ENCODE assay signal across 20 cellular contexts in the genomic region with DNA sequence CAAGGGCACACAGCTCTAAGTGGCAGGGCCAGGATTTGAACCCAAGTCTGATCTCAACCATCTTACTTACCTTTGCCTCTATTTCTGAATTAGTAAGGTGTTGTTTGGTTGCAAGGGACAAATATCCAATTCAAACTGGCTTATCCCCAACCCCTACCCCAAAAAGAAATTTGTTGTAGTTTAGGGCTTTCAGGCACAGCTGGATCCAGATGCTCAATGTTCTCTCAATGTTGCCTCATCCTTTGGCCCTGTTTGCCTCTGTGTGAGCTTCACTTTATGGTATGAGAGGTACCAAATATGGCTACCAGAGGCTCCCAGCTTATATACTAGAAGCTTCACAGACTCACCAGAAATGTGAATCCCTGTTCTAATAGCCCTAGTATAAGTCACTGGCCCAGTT.
DNase-seq lines count a peak whose midpoint lies in the region; ATAC-seq and TF ChIP-seq lines count a peak whose summit lies in the region.
"Had no signal": no experiment of that assay in that cellular context is flagged by ENCODE, and none has a peak within 500 bp of the region (broad histone marks: within the 10 kb centered on the region; RNA-seq: fewer than 3 reads in every experiment).

No MANE protein-coding gene starts in this region.

- H3K36me3 ChIP-seq in CD4-positive, CD25-positive, alpha-beta regulatory T cell (ENCODE audit: control insufficient read depth, insufficient read depth, low read length), result no peaks in the 10 kb centered on the region
- H3K36me3 ChIP-seq in fibroblast of lung (ENCODE audit: control insufficient read depth, insufficient read depth, low read length) (no peaks in the 10 kb centered on the region), sigmoid colon (no peaks in the 10 kb centered on the region)
- H3K36me3 ChIP-seq: esophagus muscularis mucosa, prostate gland, suprapubic skin had no signal

- peaks cover 0 to 1% (median 0%) of the 10 kb centered on the region in 7 donors for H3K9me3 Mint-ChIP-seq in CD4-positive, CD25-positive, alpha-beta regulatory T cell
- H3K9me3 Mint-ChIP-seq: activated naive CD4-positive, alpha-beta T cell treated with anti-CD3 and anti-CD28 coated beads, Interleukin-2, amount 50 U/mL, for 24 hours; HFFc6 had no signal

- CTCF ChIA-PET in RWPE1 (lab: Yijun Ruan, JAX), result no interaction called here

- POLR2A ChIA-PET in RWPE1 (lab: Yijun Ruan, JAX; ENCODE audit: low non-redundant PET), result no interaction called here

- no peaks in the 10 kb centered on the region for H3K27me3 Mint-ChIP-seq in CD4-positive, CD25-positive, alpha-beta regulatory T cell
- H3K27me3 Mint-ChIP-seq: activated naive CD4-positive, alpha-beta T cell treated with anti-CD3 and anti-CD28 coated beads, Interleukin-2, amount 50 U/mL, for 24 hours had no signal

- DNase-seq in CD4-positive, CD25-positive, alpha-beta regulatory T cell, result no peak
- DNase-seq in RWPE1 (ENCODE audit: low spot score) (no peak), fibroblast of lung (ENCODE audit: low read depth in 2 of 2) (peak in 1 of 2 donors; percentile 30), sigmoid colon (no peak), islet precursor cell (no peak)
- DNase-seq in activated CD4-positive, CD25-positive, alpha-beta regulatory T cell treated with anti-CD3 and anti-CD28 coated beads, Interleukin-2, amount 50 U/mL, for 72 hours, result no peak
- DNase-seq: cerebellar nuclear complex, DMS53, HFFc6, Karpas-422, NCI-H1048, NCI-H187 treated with DMSO at 0.1 percent for 48 hours, NCI-H82 had no signal

- H3K4me3 Mint-ChIP-seq in CD4-positive, CD25-positive, alpha-beta regulatory T cell, result no peak overlapping the region
- H3K4me3 Mint-ChIP-seq: activated CD8-positive, alpha-beta memory T cell treated with anti-CD3 and anti-CD28 coated beads, Interleukin-2, amount 10 ng/mL, durations not matched to agents 7 days and 5 days; activated naive CD4-positive, alpha-beta T cell treated with anti-CD3 and anti-CD28 coated beads, Interleukin-2, amount 50 U/mL, for 24 hours; HFFc6 had no signal

- TF ChIP-seq EP300 in sigmoid colon (IDR thresholded peaks at IDR 0.05), result no peak

- no peak overlapping the region for H3K4me3 ChIP-seq in CD4-positive, CD25-positive, alpha-beta regulatory T cell (ENCODE audit: low read depth, low read length)
- H3K4me3 ChIP-seq in fibroblast of lung (replicated peaks in 1 of 4; ENCODE audit: control extremely low read depth in 1 of 4, insufficient read depth in 1 of 4, low read depth in 3 of 4, low read length in 4 of 4), result no peak overlapping the region
- no peak overlapping the region for H3K4me3 ChIP-seq in sigmoid colon
- H3K4me3 ChIP-seq: esophagus muscularis mucosa, prostate gland, suprapubic skin had no signal

- peaks cover 56% of the 10 kb centered on the region for H3K4me1 ChIP-seq in CD4-positive, CD25-positive, alpha-beta regulatory T cell (ENCODE audit: control insufficient read depth, insufficient read depth, low read length, poor library complexity, severe bottlenecking)
- H3K4me1 ChIP-seq in fibroblast of lung (ENCODE audit: control insufficient read depth, extremely low read depth, insufficient read depth, low read length) (peaks cover 2% of the 10 kb centered on the region), sigmoid colon (peaks cover 0 to 21% (median 10%) of the 10 kb centered on the region in 4 donors)

- no peak for TF ChIP-seq CTCF in RWPE1 (conservative IDR thresholded peaks at IDR 0.05; ENCODE audit: low read depth)
- TF ChIP-seq CTCF in fibroblast of lung (conservative IDR thresholded peaks at IDR 0.05 in 1 of 2, IDR thresholded peaks at IDR 0.05 in 1 of 2; ENCODE audit: low read depth in 1 of 2, low read length in 2 of 2), result no peak
- TF ChIP-seq CTCF in sigmoid colon (IDR thresholded peaks at IDR 0.05), result no peak

- intact Hi-C loops in sigmoid colon (cut with DNase I), result no loop called here

- H3K79me2 ChIP-seq in fibroblast of lung (ENCODE audit: control insufficient read depth, insufficient read depth, low read length), result no peaks in the 10 kb centered on the region

- H3K27ac Mint-ChIP-seq in CD4-positive, CD25-positive, alpha-beta regulatory T cell, result peak overlapping the region in 2 of 3 donors; percentile 11 to 79
- H3K27ac Mint-ChIP-seq: HFFc6 had no signal

- H3K9me3 ChIP-seq in CD4-positive, CD25-positive, alpha-beta regulatory T cell (ENCODE audit: control insufficient read depth in 2 of 2, low read length in 2 of 2), result no peaks in the 10 kb centered on the region
- no peaks in the 10 kb centered on the region for H3K9me3 ChIP-seq in fibroblast of lung (ENCODE audit: control insufficient read depth, insufficient read depth, low read depth, low read length)
- H3K9me3 ChIP-seq in sigmoid colon, result no peaks in the 10 kb centered on the region
- H3K9me3 ChIP-seq: esophagus muscularis mucosa, prostate gland, suprapubic skin had no signal

- peak overlapping the region; percentile 20 for H3K4me2 ChIP-seq in fibroblast of lung (ENCODE audit: extremely low read depth, insufficient read depth, low read length)

- ATAC-seq in CD4-positive, CD25-positive, alpha-beta regulatory T cell (ENCODE audit: low read depth in 2 of 2), result no peak
- no peak for ATAC-seq in GM21529 (IDR thresholded peaks at IDR 0.05; ENCODE audit: unreplicated experiment)
- no peak for ATAC-seq in GM18502 (IDR thresholded peaks at IDR 0.05; ENCODE audit: poor library complexity, unreplicated experiment)

- H3K4me1 Mint-ChIP-seq in CD4-positive, CD25-positive, alpha-beta regulatory T cell, result peaks cover 10 to 59% (median 40%) of the 10 kb centered on the region in 4 donors

- TF ChIP-seq POLR2A in sigmoid colon (IDR thresholded peaks at IDR 0.05), result no peak

- H3K27me3 ChIP-seq in CD4-positive, CD25-positive, alpha-beta regulatory T cell (ENCODE audit: control insufficient read depth, insufficient read depth, low read length), result no peaks in the 10 kb centered on the region
- H3K27me3 ChIP-seq in fibroblast of lung (ENCODE audit: control insufficient read depth, insufficient read depth, low read length) (no peaks in the 10 kb centered on the region), sigmoid colon (no peaks in the 10 kb centered on the region)
- H3K27me3 ChIP-seq: esophagus muscularis mucosa, suprapubic skin had no signal

- H3K36me3 Mint-ChIP-seq in CD4-positive, CD25-positive, alpha-beta regulatory T cell, result no peaks in the 10 kb centered on the region
- H3K36me3 Mint-ChIP-seq: activated naive CD4-positive, alpha-beta T cell treated with anti-CD3 and anti-CD28 coated beads, Interleukin-2, amount 50 U/mL, for 24 hours had no signal

- no peak overlapping the region for H3K27ac ChIP-seq in CD4-positive, CD25-positive, alpha-beta regulatory T cell (ENCODE audit: insufficient read depth, low read length, poor library complexity, severe bottlenecking)
- H3K27ac ChIP-seq in RWPE1 (peak overlapping the region; percentile 94), fibroblast of lung (ENCODE audit: insufficient read depth, low read length) (no peak overlapping the region), sigmoid colon (peak overlapping the region in 3 of 4 donors; percentile 28 to 76 (median 74))

- no peak overlapping the region for H2AFZ ChIP-seq in fibroblast of lung (ENCODE audit: low read length)

- H3K9ac ChIP-seq in fibroblast of lung (ENCODE audit: insufficient read depth, low read length), result no peak overlapping the region

- no peaks in the 10 kb centered on the region for H4K20me1 ChIP-seq in fibroblast of lung (ENCODE audit: control insufficient read depth, extremely low read depth, insufficient read depth, low read length)

Comparison
In these comparisons a context has a peak if more than half of its experiments do, and no peak if none do; other contexts are left out.
1. H3K27ac ChIP-seq: peak in RWPE1 (single experiment) and sigmoid colon (3 of 4); none in CD4-positive, CD25-positive, alpha-beta regulatory T cell (single experiment) and fibroblast of lung (single experiment).